In genomic region chr6:23343610-23344306, GRCh38 we compare ENCODE assay signal across 32 cellular contexts.
"Had no signal": no experiment of that assay in that cellular context is flagged by ENCODE, and none has a peak within 500 bp of the region (broad histone marks: within the 10 kb centered on the region; RNA-seq: fewer than 3 reads in every experiment).

No MANE protein-coding gene starts in this region.

- ATAC-seq: activated CD4-positive, alpha-beta T cell treated with anti-CD3 and anti-CD28 coated beads for 36 hours; activated CD8-positive, alpha-beta memory T cell treated with anti-CD3 and anti-CD28 coated beads, Interleukin-2, amount 10 ng/mL, durations not matched to agents 7 days and 5 days; activated CD8-positive, alpha-beta T cell treated with anti-CD3 and anti-CD28 coated beads, Interleukin-2, amount 10 ng/mL, durations not matched to agents 7 days and 5 days; activated T-cell treated with anti-CD3 and anti-CD28 coated beads, Interleukin-2, amount 50 U/mL, for 72 hours; effector memory CD8-positive, alpha-beta T cell; foreskin keratinocyte; gastrocnemius medialis; T-helper 17 cell had no signal

- H3K36me3 ChIP-seq: brain microvascular endothelial cell, esophagus muscularis mucosa, gastrocnemius medialis, heart right ventricle had no signal

- H3K9me3 ChIP-seq: esophagus muscularis mucosa, gastrocnemius medialis had no signal

- FAIRE-seq: astrocyte, bronchial epithelial cell, colon had no signal

- H3K4me1 ChIP-seq: esophagus muscularis mucosa, foreskin keratinocyte, gastrocnemius medialis had no signal

- H3K4me3 ChIP-seq: esophagus muscularis mucosa, gastrocnemius medialis, heart right ventricle had no signal

- DNase-seq: activated CD4-positive, alpha-beta memory T cell treated with anti-CD3 and anti-CD28 coated beads for 36 hours; activated CD4-positive, alpha-beta T cell treated with anti-CD3 and anti-CD28 coated beads for 36 hours; activated CD4-positive, alpha-beta T cell treated with anti-CD3 and anti-CD28 coated beads, Interleukin-2, amount 10 ng/mL, durations not matched to agents 24 days and 14 days; activated CD4-positive, CD25-positive, alpha-beta regulatory T cell; activated CD4-positive, CD25-positive, alpha-beta regulatory T cell treated with anti-CD3 and anti-CD28 coated beads, Interleukin-2, amount 50 U/mL, for 72 hours; activated CD8-positive, alpha-beta memory T cell treated with anti-CD3 and anti-CD28 coated beads, Interleukin-2, amount 10 ng/mL, durations not matched to agents 7 days and 5 days; activated CD8-positive, alpha-beta memory T cell treated with anti-CD3 and anti-CD28 coated beads, Interleukin-2, amount 50 U/mL, for 4 hours; activated CD8-positive, alpha-beta T cell treated with anti-CD3 and anti-CD28 coated beads, Interleukin-2, amount 10 ng/mL, durations not matched to agents 7 days and 5 days; activated gamma-delta T cell; activated naive CD4-positive, alpha-beta T cell; activated naive CD4-positive, alpha-beta T cell treated with anti-CD3 and anti-CD28 coated beads, Interleukin-2, amount 50 U/mL, for 16 hours; activated T-cell treated with anti-CD3 and anti-CD28 coated beads, Interleukin-2, amount 50 U/mL, for 1 hour; activated T-cell treated with anti-CD3 and anti-CD28 coated beads, Interleukin-2, amount 50 U/mL, for 72 hours; amniotic stem cell; anterior cingulate cortex; brain microvascular endothelial cell; caudate nucleus; cortex of kidney; dermis blood vessel endothelial cell; effector CD4-positive, alpha-beta T cell; effector memory CD8-positive, alpha-beta T cell; erythroblast; foreskin keratinocyte; gastrocnemius medialis; glutamatergic neuron; heart right ventricle; T-helper 1 cell; T-helper 17 cell had no signal

- H3K27ac ChIP-seq: brain microvascular endothelial cell, esophagus muscularis mucosa, foreskin keratinocyte, gastrocnemius medialis, heart right ventricle had no signal

- H3K27me3 ChIP-seq: brain microvascular endothelial cell, esophagus muscularis mucosa, foreskin keratinocyte, gastrocnemius medialis, heart right ventricle had no signal
